1 cellular context compared by ENCODE assay signal in the genomic region with DNA sequence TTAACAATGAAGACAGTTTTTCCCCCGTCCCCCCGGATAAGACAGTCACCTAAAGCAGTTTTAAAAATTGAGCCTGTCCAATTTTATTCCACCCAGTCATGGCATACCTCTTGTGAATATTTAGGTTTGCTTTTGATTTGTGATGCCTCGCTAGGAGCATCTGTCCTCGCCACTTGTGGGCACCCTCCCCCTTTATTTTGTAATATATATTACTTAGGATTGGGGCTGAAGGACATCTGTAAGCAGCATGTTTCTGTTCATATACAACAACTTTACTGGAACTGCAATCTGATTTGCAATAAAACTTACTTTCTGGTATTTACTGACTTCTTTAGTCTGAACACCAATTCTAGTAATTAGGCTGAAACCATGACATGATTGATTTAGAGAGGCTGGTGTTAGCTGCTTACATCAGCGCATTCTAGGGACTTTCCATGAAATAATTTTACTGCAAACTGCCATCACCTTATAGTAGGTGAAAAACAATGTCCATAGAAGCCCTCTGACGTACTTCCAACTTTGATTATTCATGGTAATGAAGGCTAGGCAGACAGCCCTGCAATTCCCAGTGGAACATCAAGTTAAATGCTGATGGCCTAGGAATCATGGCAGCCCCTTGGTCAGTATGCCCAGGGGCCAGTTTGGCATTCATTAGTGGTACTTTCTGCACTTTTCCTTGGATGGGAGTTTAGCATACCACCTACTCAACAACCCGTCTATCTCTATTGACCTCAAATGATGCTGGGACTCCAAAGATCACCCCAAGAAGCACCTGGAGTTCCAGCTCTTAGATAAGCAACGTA.
TF ChIP-seq lines count a peak whose summit lies in the region.

No MANE protein-coding gene starts in this region.

TF ChIP-seq in H1, 55 proteins besides CTCF, POLR2A, EP300 and RAD21 (continued from another document):
- TF ChIP-seq, protein P1, sequence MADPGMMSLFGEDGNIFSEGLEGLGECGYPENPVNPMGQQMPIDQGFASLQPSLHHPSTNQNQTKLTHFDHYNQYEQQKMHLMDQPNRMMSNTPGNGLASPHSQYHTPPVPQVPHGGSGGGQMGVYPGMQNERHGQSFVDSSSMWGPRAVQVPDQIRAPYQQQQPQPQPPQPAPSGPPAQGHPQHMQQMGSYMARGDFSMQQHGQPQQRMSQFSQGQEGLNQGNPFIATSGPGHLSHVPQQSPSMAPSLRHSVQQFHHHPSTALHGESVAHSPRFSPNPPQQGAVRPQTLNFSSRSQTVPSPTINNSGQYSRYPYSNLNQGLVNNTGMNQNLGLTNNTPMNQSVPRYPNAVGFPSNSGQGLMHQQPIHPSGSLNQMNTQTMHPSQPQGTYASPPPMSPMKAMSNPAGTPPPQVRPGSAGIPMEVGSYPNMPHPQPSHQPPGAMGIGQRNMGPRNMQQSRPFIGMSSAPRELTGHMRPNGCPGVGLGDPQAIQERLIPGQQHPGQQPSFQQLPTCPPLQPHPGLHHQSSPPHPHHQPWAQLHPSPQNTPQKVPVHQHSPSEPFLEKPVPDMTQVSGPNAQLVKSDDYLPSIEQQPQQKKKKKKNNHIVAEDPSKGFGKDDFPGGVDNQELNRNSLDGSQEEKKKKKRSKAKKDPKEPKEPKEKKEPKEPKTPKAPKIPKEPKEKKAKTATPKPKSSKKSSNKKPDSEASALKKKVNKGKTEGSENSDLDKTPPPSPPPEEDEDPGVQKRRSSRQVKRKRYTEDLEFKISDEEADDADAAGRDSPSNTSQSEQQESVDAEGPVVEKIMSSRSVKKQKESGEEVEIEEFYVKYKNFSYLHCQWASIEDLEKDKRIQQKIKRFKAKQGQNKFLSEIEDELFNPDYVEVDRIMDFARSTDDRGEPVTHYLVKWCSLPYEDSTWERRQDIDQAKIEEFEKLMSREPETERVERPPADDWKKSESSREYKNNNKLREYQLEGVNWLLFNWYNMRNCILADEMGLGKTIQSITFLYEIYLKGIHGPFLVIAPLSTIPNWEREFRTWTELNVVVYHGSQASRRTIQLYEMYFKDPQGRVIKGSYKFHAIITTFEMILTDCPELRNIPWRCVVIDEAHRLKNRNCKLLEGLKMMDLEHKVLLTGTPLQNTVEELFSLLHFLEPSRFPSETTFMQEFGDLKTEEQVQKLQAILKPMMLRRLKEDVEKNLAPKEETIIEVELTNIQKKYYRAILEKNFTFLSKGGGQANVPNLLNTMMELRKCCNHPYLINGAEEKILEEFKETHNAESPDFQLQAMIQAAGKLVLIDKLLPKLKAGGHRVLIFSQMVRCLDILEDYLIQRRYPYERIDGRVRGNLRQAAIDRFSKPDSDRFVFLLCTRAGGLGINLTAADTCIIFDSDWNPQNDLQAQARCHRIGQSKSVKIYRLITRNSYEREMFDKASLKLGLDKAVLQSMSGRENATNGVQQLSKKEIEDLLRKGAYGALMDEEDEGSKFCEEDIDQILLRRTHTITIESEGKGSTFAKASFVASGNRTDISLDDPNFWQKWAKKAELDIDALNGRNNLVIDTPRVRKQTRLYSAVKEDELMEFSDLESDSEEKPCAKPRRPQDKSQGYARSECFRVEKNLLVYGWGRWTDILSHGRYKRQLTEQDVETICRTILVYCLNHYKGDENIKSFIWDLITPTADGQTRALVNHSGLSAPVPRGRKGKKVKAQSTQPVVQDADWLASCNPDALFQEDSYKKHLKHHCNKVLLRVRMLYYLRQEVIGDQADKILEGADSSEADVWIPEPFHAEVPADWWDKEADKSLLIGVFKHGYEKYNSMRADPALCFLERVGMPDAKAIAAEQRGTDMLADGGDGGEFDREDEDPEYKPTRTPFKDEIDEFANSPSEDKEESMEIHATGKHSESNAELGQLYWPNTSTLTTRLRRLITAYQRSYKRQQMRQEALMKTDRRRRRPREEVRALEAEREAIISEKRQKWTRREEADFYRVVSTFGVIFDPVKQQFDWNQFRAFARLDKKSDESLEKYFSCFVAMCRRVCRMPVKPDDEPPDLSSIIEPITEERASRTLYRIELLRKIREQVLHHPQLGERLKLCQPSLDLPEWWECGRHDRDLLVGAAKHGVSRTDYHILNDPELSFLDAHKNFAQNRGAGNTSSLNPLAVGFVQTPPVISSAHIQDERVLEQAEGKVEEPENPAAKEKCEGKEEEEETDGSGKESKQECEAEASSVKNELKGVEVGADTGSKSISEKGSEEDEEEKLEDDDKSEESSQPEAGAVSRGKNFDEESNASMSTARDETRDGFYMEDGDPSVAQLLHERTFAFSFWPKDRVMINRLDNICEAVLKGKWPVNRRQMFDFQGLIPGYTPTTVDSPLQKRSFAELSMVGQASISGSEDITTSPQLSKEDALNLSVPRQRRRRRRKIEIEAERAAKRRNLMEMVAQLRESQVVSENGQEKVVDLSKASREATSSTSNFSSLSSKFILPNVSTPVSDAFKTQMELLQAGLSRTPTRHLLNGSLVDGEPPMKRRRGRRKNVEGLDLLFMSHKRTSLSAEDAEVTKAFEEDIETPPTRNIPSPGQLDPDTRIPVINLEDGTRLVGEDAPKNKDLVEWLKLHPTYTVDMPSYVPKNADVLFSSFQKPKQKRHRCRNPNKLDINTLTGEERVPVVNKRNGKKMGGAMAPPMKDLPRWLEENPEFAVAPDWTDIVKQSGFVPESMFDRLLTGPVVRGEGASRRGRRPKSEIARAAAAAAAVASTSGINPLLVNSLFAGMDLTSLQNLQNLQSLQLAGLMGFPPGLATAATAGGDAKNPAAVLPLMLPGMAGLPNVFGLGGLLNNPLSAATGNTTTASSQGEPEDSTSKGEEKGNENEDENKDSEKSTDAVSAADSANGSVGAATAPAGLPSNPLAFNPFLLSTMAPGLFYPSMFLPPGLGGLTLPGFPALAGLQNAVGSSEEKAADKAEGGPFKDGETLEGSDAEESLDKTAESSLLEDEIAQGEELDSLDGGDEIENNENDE (IDR thresholded peaks at IDR 0.05; ENCODE audit: insufficient replicate concordance, low read length), result no peak
- TF ChIP-seq JUN (IDR thresholded peaks at IDR 0.05; ENCODE audit: low read depth, low read length), result no peak
- TF ChIP-seq, protein P2, sequence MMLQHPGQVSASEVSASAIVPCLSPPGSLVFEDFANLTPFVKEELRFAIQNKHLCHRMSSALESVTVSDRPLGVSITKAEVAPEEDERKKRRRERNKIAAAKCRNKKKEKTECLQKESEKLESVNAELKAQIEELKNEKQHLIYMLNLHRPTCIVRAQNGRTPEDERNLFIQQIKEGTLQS (IDR thresholded peaks at IDR 0.05; ENCODE audit: insufficient read depth, low read depth, low read length), result no peak
- no peak for TF ChIP-seq CBX8 (IDR thresholded peaks at IDR 0.05; ENCODE audit: borderline replicate concordance, low read depth, low read length)
- no peak for TF ChIP-seq KDM5A (IDR thresholded peaks at IDR 0.05; ENCODE audit: low read length)
- no peak for TF ChIP-seq CEBPB (IDR thresholded peaks at IDR 0.05; ENCODE audit: low read depth, low read length)
- no peak for TF ChIP-seq RNF2 (IDR thresholded peaks at IDR 0.05; ENCODE audit: borderline replicate concordance, low read depth, low read length, missing control alignments, poor library complexity, severe bottlenecking)
- TF ChIP-seq KDM4A (IDR thresholded peaks at IDR 0.05; ENCODE audit: low read depth, low read length, severe bottlenecking), result no peak
- TF ChIP-seq JUND (IDR thresholded peaks at IDR 0.05; ENCODE audit: low read length), result no peak
- TF ChIP-seq TCF12 (IDR thresholded peaks at IDR 0.05; ENCODE audit: low read depth, low read length), result no peak
- TF ChIP-seq RBBP5 (IDR thresholded peaks at IDR 0.05; ENCODE audit: borderline replicate concordance, low read depth, low read length), result no peak
- TF ChIP-seq GTF2F1 (IDR thresholded peaks at IDR 0.05; ENCODE audit: borderline replicate concordance, low read depth, low read length), result no peak
TF ChIP-seq in H1: peak in this region for 0.
